18 cellular contexts compared by ENCODE assay signal in genomic region chr5:35233601-35234000, GRCh38. TPM values are rescaled to one million over a fixed set of nuclear protein-coding genes. Genes with fewer than 3 reads are reported as not detected.
"Had no signal": no experiment of that assay in that cellular context is flagged by ENCODE, and none has a peak within 500 bp of the region (broad histone marks: within the 10 kb centered on the region; RNA-seq: fewer than 3 reads in every experiment).

No MANE protein-coding gene starts in this region.

- H3K4me3 Mint-ChIP-seq: effector memory CD8-positive, alpha-beta T cell; naive thymus-derived CD4-positive, alpha-beta T cell had no signal

- H3K36me3 Mint-ChIP-seq: naive thymus-derived CD4-positive, alpha-beta T cell had no signal

- H3K27ac ChIP-seq: epithelial cell of prostate, esophagus muscularis mucosa, gastrocnemius medialis, heart right ventricle, right atrium auricular region, stomach, upper lobe of left lung had no signal

- H3K4me3 ChIP-seq: esophagus muscularis mucosa, gastrocnemius medialis, heart right ventricle, right atrium auricular region, stomach, upper lobe of left lung, uterus had no signal

- ATAC-seq: effector memory CD8-positive, alpha-beta T cell; gastrocnemius medialis; heart right ventricle; left lobe of liver; naive thymus-derived CD4-positive, alpha-beta T cell had no signal

- H3K9me3 Mint-ChIP-seq: effector memory CD8-positive, alpha-beta T cell had no signal

- H3K36me3 ChIP-seq: esophagus muscularis mucosa, gastrocnemius medialis, heart right ventricle, right atrium auricular region, stomach, upper lobe of left lung, uterus had no signal

- H3K27ac Mint-ChIP-seq: effector memory CD8-positive, alpha-beta T cell; naive thymus-derived CD4-positive, alpha-beta T cell had no signal

- H3K4me1 ChIP-seq: gastrocnemius medialis, uterus had no signal

- DNase-seq: cortex of kidney; effector memory CD8-positive, alpha-beta T cell; gastrocnemius medialis; heart right ventricle; hypothalamus; mammary epithelial cell; naive thymus-derived CD4-positive, alpha-beta T cell; small intestine; stimulated activated CD4-positive, alpha-beta T cell treated with anti-CD3 and anti-CD28 coated beads, Interleukin-12 subunit alpha, Interleukin-12 subunit beta, amount 100 ng/mL, for 4 hours; stimulated activated naive CD4-positive, alpha-beta T cell; stomach; substantia nigra; upper lobe of left lung; uterus had no signal

- H3K27me3 ChIP-seq: right atrium auricular region, uterus had no signal

- H3K9me3 ChIP-seq: esophagus muscularis mucosa, gastrocnemius medialis, heart right ventricle, right atrium auricular region, stomach, upper lobe of left lung, uterus had no signal

RNA-seq across cellular contexts. Expression of gene PRLR, which starts 3.3 kb away (rescaled TPM):
- polyA plus RNA-seq: mammary epithelial cell; naive thymus-derived CD4-positive, alpha-beta T cell had no signal
